In the genomic region with DNA sequence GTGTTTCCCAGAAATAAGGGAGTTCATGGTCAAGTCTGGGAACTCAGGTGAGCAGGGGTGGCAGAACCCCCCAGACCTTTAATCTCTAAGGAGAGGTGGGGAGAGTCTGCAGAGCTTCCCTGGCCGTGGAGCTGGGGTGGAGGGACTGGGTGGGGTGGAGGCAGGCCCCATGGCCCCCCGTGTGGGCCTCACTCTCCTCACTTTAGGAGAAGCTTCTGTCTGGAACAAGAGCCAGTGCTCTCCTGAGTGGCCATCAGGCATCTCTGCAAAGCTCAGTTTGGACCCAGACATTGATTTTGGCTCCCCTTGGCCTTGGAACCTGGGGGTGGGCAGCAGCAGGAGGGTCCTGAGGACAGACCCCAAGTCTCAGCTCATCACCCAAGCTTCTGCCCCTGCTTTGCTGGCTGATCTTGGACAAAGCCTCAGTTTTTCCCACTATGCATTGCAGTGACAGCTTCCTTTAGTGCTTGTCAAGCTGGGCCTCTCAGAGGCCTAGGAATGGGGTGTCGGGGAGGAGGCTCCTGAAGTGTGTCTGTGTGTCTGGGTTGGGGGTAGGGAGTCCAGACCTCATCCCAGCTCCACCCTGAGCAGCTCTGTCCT, we compare ENCODE assay signal across 1 cellular context.
TF ChIP-seq lines count a peak whose summit lies in the region.

No MANE protein-coding gene starts in this region.

TF ChIP-seq in IMR-90, 13 proteins besides CTCF, POLR2A, EP300 and RAD21:
- TF ChIP-seq RCOR1 (IDR thresholded peaks at IDR 0.05; ENCODE audit: insufficient replicate concordance, low read length) (no peak), BHLHE40 (IDR thresholded peaks at IDR 0.05; ENCODE audit: low read depth, low read length) (no peak), MAFK (IDR thresholded peaks at IDR 0.05; ENCODE audit: low read depth, low read length) (no peak), USF2 (IDR thresholded peaks at IDR 0.05; ENCODE audit: low read depth, low read length) (no peak), RFX5 (IDR thresholded peaks at IDR 0.05; ENCODE audit: low read depth, low read length) (no peak), CEBPB (IDR thresholded peaks at IDR 0.05; ENCODE audit: low read depth, low read length) (no peak), FOS (IDR thresholded peaks at IDR 0.05; ENCODE audit: low read depth, low read length) (no peak), MXI1 (IDR thresholded peaks at IDR 0.05; ENCODE audit: borderline replicate concordance, low read depth, low read length) (no peak), CHD1 (IDR thresholded peaks at IDR 0.05; ENCODE audit: low read depth, low read length) (no peak), NFE2L2 (IDR thresholded peaks at IDR 0.05; ENCODE audit: low read depth, low read length) (no peak), MAZ (IDR thresholded peaks at IDR 0.05; ENCODE audit: borderline replicate concordance, low read depth, low read length) (no peak), SMC3 (IDR thresholded peaks at IDR 0.05; ENCODE audit: low read depth, low read length) (no peak), ELK1 (IDR thresholded peaks at IDR 0.05; ENCODE audit: borderline replicate concordance, low read depth, low read length) (no peak)
